ENCODE assay signal across 24 cellular contexts in the genomic region with DNA sequence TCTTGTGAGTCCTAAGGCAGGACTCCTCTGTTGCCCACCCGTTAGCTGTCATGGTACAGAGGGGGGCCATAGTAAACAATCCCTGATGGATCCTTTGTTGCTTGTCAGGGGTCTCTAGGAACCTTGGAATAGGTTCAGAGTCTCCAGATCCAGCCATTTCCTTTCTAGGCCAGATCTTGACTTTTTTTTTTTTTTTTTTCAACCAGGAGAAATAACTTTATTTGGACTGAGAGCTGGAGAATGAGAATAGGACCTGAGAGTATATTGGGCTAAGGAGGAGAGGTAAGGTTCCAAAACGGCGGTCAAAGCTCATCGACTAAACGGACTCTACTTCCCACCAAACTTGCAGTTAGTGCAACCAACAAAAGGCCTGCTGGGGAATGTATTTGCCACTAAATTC. TPM values are rescaled to one million over a fixed set of nuclear protein-coding genes. Genes with fewer than 3 reads are reported as not detected.
DNase-seq lines count a peak whose midpoint lies in the region; ATAC-seq, FAIRE-seq and TF ChIP-seq lines count a peak whose summit lies in the region.
"Had no signal": no experiment of that assay in that cellular context is flagged by ENCODE, and none has a peak within 500 bp of the region (broad histone marks: within the 10 kb centered on the region; RNA-seq: fewer than 3 reads in every experiment).

No MANE protein-coding gene starts in this region.

- H3K9ac ChIP-seq in K562 (ENCODE audit: insufficient read depth in 1 of 2, low read depth in 2 of 2, low read length in 2 of 2): peak overlapping the region in 1 of 2 experiments; percentile 21; a peak in 1 of 4 replicates
- H3K9ac ChIP-seq in smooth muscle cell (ENCODE audit: low read depth): no peak overlapping the region
- H3K9ac ChIP-seq: BLaER1, GM23248 had no signal

- no peaks in the 10 kb centered on the region for H3K27me3 Mint-ChIP-seq in activated naive CD8-positive, alpha-beta T cell
- H3K27me3 Mint-ChIP-seq in activated naive CD8-positive, alpha-beta T cell treated with anti-CD3 and anti-CD28 coated beads for 36 hours: no peaks in the 10 kb centered on the region
- H3K27me3 Mint-ChIP-seq: B cell; CD4-positive, alpha-beta T cell; CD8-positive, alpha-beta memory T cell had no signal

- H3K27ac Mint-ChIP-seq in activated naive CD8-positive, alpha-beta T cell: peak overlapping the region; percentile 8
- no peak overlapping the region for H3K27ac Mint-ChIP-seq in activated naive CD8-positive, alpha-beta T cell treated with anti-CD3 and anti-CD28 coated beads for 36 hours
- H3K27ac Mint-ChIP-seq: B cell; CD4-positive, alpha-beta T cell; H9; HFFc6 had no signal

- H3K27me3 ChIP-seq in K562 (ENCODE audit: control insufficient read depth in 2 of 2, insufficient read depth in 2 of 2, low read length in 2 of 2) (no peaks in the 10 kb centered on the region), smooth muscle cell (ENCODE audit: low read depth) (no peaks in the 10 kb centered on the region)
- H3K27me3 ChIP-seq: BLaER1 had no signal

- H3K4me1 ChIP-seq in K562 (replicated peaks in 1 of 2; ENCODE audit: control insufficient read depth in 2 of 2, insufficient read depth in 2 of 2, low read length in 2 of 2): no peaks in the 10 kb centered on the region
- no peaks in the 10 kb centered on the region for H3K4me1 ChIP-seq in smooth muscle cell (ENCODE audit: low read depth)

- peaks cover 5% of the 10 kb centered on the region for H3K36me3 Mint-ChIP-seq in activated naive CD8-positive, alpha-beta T cell
- H3K36me3 Mint-ChIP-seq in activated naive CD8-positive, alpha-beta T cell treated with anti-CD3 and anti-CD28 coated beads for 36 hours: peaks cover 9% of the 10 kb centered on the region

- FAIRE-seq in K562 (lab: Jason Lieb, UNC) (no peak), H54 (lab: Jason Lieb, UNC) (no peak)
- FAIRE-seq: A204.1, GM12892, H1 had no signal

- no peaks in the 10 kb centered on the region for H3F3A ChIP-seq in smooth muscle cell (ENCODE audit: low read depth)

- no peaks in the 10 kb centered on the region for H3K9me3 Mint-ChIP-seq in activated naive CD8-positive, alpha-beta T cell (ENCODE audit: low read depth)
- no peaks in the 10 kb centered on the region for H3K9me3 Mint-ChIP-seq in activated naive CD8-positive, alpha-beta T cell treated with anti-CD3 and anti-CD28 coated beads for 36 hours
- H3K9me3 Mint-ChIP-seq: CD4-positive, alpha-beta T cell; CD8-positive, alpha-beta memory T cell; H9; HFFc6 had no signal

- POLR2A ChIA-PET in HEK293T (lab: Yijun Ruan, JAX): no interaction called here
- POLR2A ChIA-PET in K562 (lab: Yijun Ruan, JAX): interaction anchor here (0.6 to 1.2 kb wide), 3 partner anchors 9 to 122 kb away, joined by 3 read pairs; no protein-coding TSS in a partner anchor

- 0 out of 2 replicates have a peak, but pooled peaks cover 3% of the 10 kb centered on the region for H4K20me1 ChIP-seq in K562 (replicated peaks; ENCODE audit: control insufficient read depth, insufficient read depth, low read length)
- H4K20me1 ChIP-seq in smooth muscle cell (ENCODE audit: low read depth): peaks cover 16% of the 10 kb centered on the region
- H4K20me1 ChIP-seq: BLaER1 had no signal

- no peak for TF ChIP-seq RAD21 in K562 (CRISPR knock-in tag; conservative IDR thresholded peaks at IDR 0.05 in 1 of 2, IDR thresholded peaks at IDR 0.05 in 1 of 2)

- 79% methylated on average over 4 of the region's 5 CpGs for WGBS in K562 (ENCODE audit: insufficient coverage, low coverage, missing lambda C conversion rate)
- WGBS in smooth muscle cell (ENCODE audit: low lambda C conversion rate): 96% methylated on average over 5 of the region's 5 CpGs

- H3K79me2 ChIP-seq in K562 (ENCODE audit: control insufficient read depth, insufficient read depth, low read length): no peaks in the 10 kb centered on the region
- H3K79me2 ChIP-seq in smooth muscle cell (ENCODE audit: low read depth): peaks cover 6% of the 10 kb centered on the region

- H3K36me3 ChIP-seq in K562 (ENCODE audit: control insufficient read depth, insufficient read depth, low read length) (0 out of 3 replicates have a peak, but pooled peaks cover 2% of the 10 kb centered on the region), smooth muscle cell (ENCODE audit: low read depth) (peaks cover 4% of the 10 kb centered on the region)

- no peak for TF ChIP-seq EP300 in K562 (IDR thresholded peaks at IDR 0.05; ENCODE audit: low read length)

- in situ Hi-C loops in K562 (cut with MboI): no loop called here

- DNase-seq in activated naive CD8-positive, alpha-beta T cell treated with anti-CD3 and anti-CD28 coated beads for 36 hours: no peak
- DNase-seq in HEK293T (ENCODE audit: extremely low spot score) (no peak), K562 (ENCODE audit: extremely low read depth in 1 of 4, low spot score in 3 of 4) (no peak), H54 (ENCODE audit: insufficient read length, low spot score) (no peak), smooth muscle cell (lab: John Stamatoyannopoulos, UW; ENCODE audit: unreplicated experiment) (no peak)
- DNase-seq: CD4-positive, alpha-beta T cell; CD8-positive, alpha-beta memory T cell; DMS 273 treated with DMSO at 0.1 percent for 48 hours; DMS79; EL; GDM1; GM23248; H9; HFFc6 had no signal

- TF ChIP-seq POLR2A in K562 (conservative IDR thresholded peaks at IDR 0.05) (no peak), H54 (IDR thresholded peaks at IDR 0.05; ENCODE audit: low read depth, low read length) (no peak)

- H3K9me3 ChIP-seq in K562 (replicated peaks; ENCODE audit: control insufficient read depth, insufficient read depth, low read depth, low read length) (no peaks in the 10 kb centered on the region), smooth muscle cell (replicated peaks; ENCODE audit: low read depth) (no peaks in the 10 kb centered on the region)
- H3K9me3 ChIP-seq: BLaER1 had no signal

- H3K4me3 ChIP-seq in K562 (no peak overlapping the region), smooth muscle cell (no peak overlapping the region)
- H3K4me3 ChIP-seq: BLaER1, GM23248 had no signal

- ATAC-seq in K562 (no peak), HG02870 (IDR thresholded peaks at IDR 0.05; ENCODE audit: unreplicated experiment) (no peak)
- ATAC-seq: HCT116 had no signal

- H3K4me2 ChIP-seq in K562 (ENCODE audit: insufficient read depth, low read length): no peak overlapping the region
- H3K4me2 ChIP-seq in smooth muscle cell: no peak overlapping the region
- H3K4me2 ChIP-seq: BLaER1 had no signal

- H3K27ac ChIP-seq in K562 (ENCODE audit: extremely low read depth, low read depth, low read length): no peak overlapping the region
- no peak overlapping the region for H3K27ac ChIP-seq in smooth muscle cell (ENCODE audit: low read depth)
- H3K27ac ChIP-seq: 22Rv1, BLaER1, C4-2B, GM23248 had no signal

- no peak for TF ChIP-seq CTCF in K562 (IDR thresholded peaks at IDR 0.05 in 2 of 3, conservative IDR thresholded peaks at IDR 0.05 in 1 of 3; ENCODE audit: insufficient read depth in 2 of 3, low read depth in 1 of 3, low read length in 3 of 3)
- TF ChIP-seq CTCF in smooth muscle cell (IDR thresholded peaks at IDR 0.05; ENCODE audit: borderline replicate concordance, insufficient read depth, poor library complexity, severe bottlenecking): no peak

- BruUV-seq in K562 (replicated peaks; lab: Mats Ljungman, UMichigan): no TSS peak

- H3K9me1 ChIP-seq in K562 (ENCODE audit: control insufficient read depth, insufficient read depth, low read length): no peaks in the 10 kb centered on the region

- peaks cover 4% of the 10 kb centered on the region for H3K4me1 Mint-ChIP-seq in activated naive CD8-positive, alpha-beta T cell (ENCODE audit: low read depth)
- peaks cover 5% of the 10 kb centered on the region for H3K4me1 Mint-ChIP-seq in activated naive CD8-positive, alpha-beta T cell treated with anti-CD3 and anti-CD28 coated beads for 36 hours
- H3K4me1 Mint-ChIP-seq: H9 had no signal

- intact Hi-C loops in K562 (cut with micrococcal nuclease): no loop called here

- CTCF ChIA-PET in HEK293T (lab: Yijun Ruan, JAX) (no interaction called here), K562 (lab: Yijun Ruan, JAX; ENCODE audit: low intra/inter-chr PET ratio) (no interaction called here)

- no peak overlapping the region for H3K4me3 Mint-ChIP-seq in activated naive CD8-positive, alpha-beta T cell
- no peak overlapping the region for H3K4me3 Mint-ChIP-seq in activated naive CD8-positive, alpha-beta T cell treated with anti-CD3 and anti-CD28 coated beads for 36 hours
- H3K4me3 Mint-ChIP-seq: B cell; CD4-positive, alpha-beta T cell; CD8-positive, alpha-beta memory T cell; H9; HFFc6 had no signal

- H2AFZ ChIP-seq in K562 (ENCODE audit: low read depth, low read length): no peak overlapping the region
- no peak overlapping the region for H2AFZ ChIP-seq in smooth muscle cell (ENCODE audit: low read depth)
- H2AFZ ChIP-seq: GM23248 had no signal

RNA-seq across cellular contexts. Expression of gene CEP164, which starts 7.7 kb away (rescaled TPM):
- total RNA-seq in activated naive CD8-positive, alpha-beta T cell treated with anti-CD3 and anti-CD28 coated beads for 36 hours: 10 to 100 TPM; 24.8 to 28.3 TPM
- 42.8 and 72.9 TPM in 2 replicates for total RNA-seq in K562 (2011; cell fraction: chromatin; rRNA removed; ENCODE audit: low replicate concordance)
- total RNA-seq in K562 (2011; cell fraction: nucleolus; rRNA removed): 28.0 TPM in 2 replicates
- total RNA-seq in K562 (2011; cell fraction: nucleoplasm; rRNA removed): 36.8 and 43.6 TPM in 2 replicates
- total RNA-seq in K562 (2014; rRNA removed) (14.2 and 16.1 TPM in 2 replicates), K562 (2014; rRNA removed; fragmentation: Illumina TruSeq; extraction: Trizol) (8.0 TPM in 2 replicates), K562 (2015; rRNA removed; fragmentation: Illumina TruSeq; extraction: Trizol) (13.1 and 13.6 TPM in 2 replicates), K562 (2021) (12.1 and 16.5 TPM in 2 replicates), smooth muscle cell (11.2 and 14.9 TPM in 2 replicates)
- polyA plus RNA-seq in K562 (2011; rRNA removed) (7.7 and 8.7 TPM in 2 replicates), K562 (2014; fragmentation: Illumina TruSeq; extraction: Trizol) (11.4 and 15.0 TPM in 2 replicates), K562 (2014; fragmentation: Nextera tagmentation; extraction: Ambion mirVana) (1 to 10 TPM; 2.1 to 4.6 TPM), K562 (2014; rRNA removed) (9.9 and 10.4 TPM in 2 replicates), smooth muscle cell (30.7 and 36.3 TPM in 2 replicates)
- 3.9 and 6.7 TPM in 2 replicates for polyA plus RNA-seq in K562 (2011; cell fraction: cytosol; rRNA removed)
- polyA plus RNA-seq in K562 (2011; cell fraction: nucleus; rRNA removed): 39.0 and 46.4 TPM in 2 replicates
- polyA plus RNA-seq in K562 (2012): 12.8 and 30.5 TPM in 2 replicates
- 9.3 and 10.2 TPM in 2 replicates for polyA minus RNA-seq in K562 (2011; rRNA and poly(A)+ RNA removed)
- 4.6 and 7.1 TPM in 2 replicates for polyA minus RNA-seq in K562 (2011; cell fraction: cytosol; rRNA and poly(A)+ RNA removed)
- polyA minus RNA-seq in K562 (2011; cell fraction: nucleus; rRNA and poly(A)+ RNA removed): 8.8 and 10.4 TPM in 2 replicates

RNA-seq across cellular contexts. Expression of gene BACE1, which starts 19.3 kb away (rescaled TPM):
- total RNA-seq in activated naive CD8-positive, alpha-beta T cell treated with anti-CD3 and anti-CD28 coated beads for 36 hours: 1 to 10 TPM in 1 of 2 experiments, under 1 TPM in 1; 0.90 to 1.2 TPM
- not detected in 2 replicates for total RNA-seq in K562 (2011; cell fraction: chromatin; rRNA removed; ENCODE audit: low replicate concordance)
- total RNA-seq in K562 (2011; cell fraction: nucleolus; rRNA removed): 0.13 TPM in 1 of 2 replicates, not detected in the other
- total RNA-seq in K562 (2011; cell fraction: nucleoplasm; rRNA removed): not detected in 2 replicates
- total RNA-seq in K562 (2014; rRNA removed) (not detected in 2 replicates), K562 (2014; rRNA removed; fragmentation: Illumina TruSeq; extraction: Trizol) (not detected in 2 replicates), K562 (2015; rRNA removed; fragmentation: Illumina TruSeq; extraction: Trizol) (not detected in 2 replicates), K562 (2021) (0.18 and 0.29 TPM in 2 replicates), smooth muscle cell (26.6 and 32.4 TPM in 2 replicates)
- polyA plus RNA-seq in K562 (2011; rRNA removed) (0.01 and 0.09 TPM in 2 replicates), K562 (2014; fragmentation: Illumina TruSeq; extraction: Trizol) (not detected in 2 replicates), K562 (2014; fragmentation: Nextera tagmentation; extraction: Ambion mirVana) (under 1 TPM; 0.14 to 0.25 TPM), K562 (2014; rRNA removed) (not detected in 2 replicates), smooth muscle cell (17.5 and 22.4 TPM in 2 replicates)
- polyA plus RNA-seq in K562 (2011; cell fraction: cytosol; rRNA removed): 0.12 TPM in 1 of 2 replicates, not detected in the other
- 0.11 TPM in 1 of 2 replicates, not detected in the other for polyA plus RNA-seq in K562 (2011; cell fraction: nucleus; rRNA removed)
- polyA plus RNA-seq in K562 (2012): 0.96 and 1.2 TPM in 2 replicates
- polyA minus RNA-seq in K562 (2011; rRNA and poly(A)+ RNA removed): not detected in 2 replicates
- not detected in 2 replicates for polyA minus RNA-seq in K562 (2011; cell fraction: cytosol; rRNA and poly(A)+ RNA removed)
- polyA minus RNA-seq in K562 (2011; cell fraction: nucleus; rRNA and poly(A)+ RNA removed): under 0.01 and 0.11 TPM in 2 replicates
- total RNA-seq: B cell had no signal

RNA-seq across cellular contexts. Expression of gene BACE1-AS, which starts 44.3 kb away (rescaled TPM):
- 1 to 10 TPM; 3.1 to 3.8 TPM for total RNA-seq in activated naive CD8-positive, alpha-beta T cell treated with anti-CD3 and anti-CD28 coated beads for 36 hours
- 14.1 and 15.2 TPM in 2 replicates for total RNA-seq in K562 (2011; cell fraction: chromatin; rRNA removed; ENCODE audit: low replicate concordance)
- 7.5 and 8.3 TPM in 2 replicates for total RNA-seq in K562 (2011; cell fraction: nucleolus; rRNA removed)
- total RNA-seq in K562 (2011; cell fraction: nucleoplasm; rRNA removed): 14.1 and 25.7 TPM in 2 replicates
- total RNA-seq in K562 (2014; rRNA removed): 3.1 and 3.8 TPM in 2 replicates
- 2.9 and 3.9 TPM in 2 replicates for total RNA-seq in K562 (2014; rRNA removed; fragmentation: Illumina TruSeq; extraction: Trizol)
- total RNA-seq in K562 (2015; rRNA removed; fragmentation: Illumina TruSeq; extraction: Trizol): 3.0 TPM in 2 replicates
- 4.7 and 5.9 TPM in 2 replicates for total RNA-seq in K562 (2021)
- 3.7 and 5.3 TPM in 2 replicates for polyA plus RNA-seq in K562 (2011; rRNA removed)
- 2.2 and 7.1 TPM in 2 replicates for polyA plus RNA-seq in K562 (2011; cell fraction: cytosol; rRNA removed)
- polyA plus RNA-seq in K562 (2011; cell fraction: nucleus; rRNA removed): 8.0 and 9.5 TPM in 2 replicates
- 2.0 and 4.7 TPM in 2 replicates for polyA plus RNA-seq in K562 (2012)
- polyA plus RNA-seq in K562 (2014; fragmentation: Illumina TruSeq; extraction: Trizol): 4.5 and 4.8 TPM in 2 replicates
- 1 to 10 TPM; 3.2 to 8.2 TPM for polyA plus RNA-seq in K562 (2014; fragmentation: Nextera tagmentation; extraction: Ambion mirVana)
- polyA plus RNA-seq in K562 (2014; rRNA removed): 2.2 and 3.8 TPM in 2 replicates
- 6.7 and 6.9 TPM in 2 replicates for polyA minus RNA-seq in K562 (2011; rRNA and poly(A)+ RNA removed)
- 4.1 and 5.3 TPM in 2 replicates for polyA minus RNA-seq in K562 (2011; cell fraction: cytosol; rRNA and poly(A)+ RNA removed)
- polyA minus RNA-seq in K562 (2011; cell fraction: nucleus; rRNA and poly(A)+ RNA removed): 5.0 and 6.8 TPM in 2 replicates
- 3.5 and 6.6 TPM in 2 replicates for total RNA-seq in smooth muscle cell
- polyA plus RNA-seq in smooth muscle cell: 1.9 and 7.5 TPM in 2 replicates

Comparison
In these comparisons a context has a peak if more than half of its experiments do, and no peak if none do; other contexts are left out.
1. RNA of gene BACE1, which starts 19.3 kb away (total RNA-seq): 26.6 to 32.4 TPM in smooth muscle cell; 0.90 to 1.2 TPM in activated naive CD8-positive, alpha-beta T cell treated with anti-CD3 and anti-CD28 coated beads for 36 hours and 0.13 to 0.29 TPM in K562; every median in the first group is over 10 times any median in the second.